Comparison of ENCODE assay signal across 24 cellular contexts in the genomic region with DNA sequence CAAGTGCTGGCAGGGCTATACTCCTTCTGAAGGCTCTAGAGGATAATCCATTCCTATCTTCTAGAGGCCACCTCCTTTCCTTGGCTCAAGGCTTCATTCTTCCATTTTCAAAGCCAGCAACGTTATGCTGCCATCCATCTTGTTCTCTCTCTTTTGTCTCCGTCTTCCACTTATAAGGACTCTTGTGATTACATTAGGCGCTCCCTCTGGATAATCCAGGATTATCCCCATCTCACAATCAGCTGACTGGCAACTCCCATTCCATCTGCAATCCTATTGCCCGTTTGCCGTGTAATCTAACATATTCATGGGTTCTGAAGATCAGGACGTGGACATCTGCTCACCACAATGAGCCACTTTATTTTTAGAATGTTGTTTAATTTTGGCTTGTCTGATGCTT.
"Had no signal": no experiment of that assay in that cellular context is flagged by ENCODE, and none has a peak within 500 bp of the region (broad histone marks: within the 10 kb centered on the region; RNA-seq: fewer than 3 reads in every experiment).

No MANE protein-coding gene starts in this region.

- H3K36me3 ChIP-seq: neutrophil, sigmoid colon, stomach, thoracic aorta, transverse colon had no signal

- H3K4me1 Mint-ChIP-seq: naive B cell, nephron had no signal

- H3K27me3 ChIP-seq: foreskin keratinocyte, neutrophil, sigmoid colon had no signal

- H3K27ac Mint-ChIP-seq: endodermal cell, nephron had no signal

- H3K36me3 Mint-ChIP-seq: naive B cell had no signal

- H3K9me3 Mint-ChIP-seq: naive B cell, nephron had no signal

- DNase-seq: dermis blood vessel endothelial cell; effector CD4-positive, alpha-beta T cell; endodermal cell; erythroblast; foreskin keratinocyte; kidney; left cardiac atrium; left ventricle myocardium superior; mesenchymal stem cell; midbrain; naive B cell; psoas muscle; retina; sigmoid colon; small intestine; stimulated activated CD4-positive, alpha-beta T cell treated with anti-CD3 and anti-CD28 coated beads, Interleukin-12 subunit alpha, Interleukin-12 subunit beta, amount 100 ng/mL, for 4 hours; stimulated activated naive CD4-positive, alpha-beta T cell; stomach; substantia nigra; transverse colon had no signal

- H3K4me3 ChIP-seq: lung, psoas muscle, sigmoid colon, stomach, thoracic aorta, transverse colon had no signal

- H3K4me1 ChIP-seq: foreskin keratinocyte, psoas muscle, sigmoid colon, stomach, transverse colon had no signal

- H3K4me3 Mint-ChIP-seq: endodermal cell, naive B cell, nephron had no signal

- ATAC-seq: foreskin keratinocyte, left cardiac atrium, left ventricle myocardium superior, psoas muscle had no signal

- H3K27ac ChIP-seq: foreskin keratinocyte, neutrophil, psoas muscle, sigmoid colon, stomach, thoracic aorta, transverse colon had no signal

- H3K9me3 ChIP-seq: neutrophil, psoas muscle, sigmoid colon, stomach, thoracic aorta, transverse colon had no signal
